Comparison of ENCODE assay signal across 8 cellular contexts in the genomic region with DNA sequence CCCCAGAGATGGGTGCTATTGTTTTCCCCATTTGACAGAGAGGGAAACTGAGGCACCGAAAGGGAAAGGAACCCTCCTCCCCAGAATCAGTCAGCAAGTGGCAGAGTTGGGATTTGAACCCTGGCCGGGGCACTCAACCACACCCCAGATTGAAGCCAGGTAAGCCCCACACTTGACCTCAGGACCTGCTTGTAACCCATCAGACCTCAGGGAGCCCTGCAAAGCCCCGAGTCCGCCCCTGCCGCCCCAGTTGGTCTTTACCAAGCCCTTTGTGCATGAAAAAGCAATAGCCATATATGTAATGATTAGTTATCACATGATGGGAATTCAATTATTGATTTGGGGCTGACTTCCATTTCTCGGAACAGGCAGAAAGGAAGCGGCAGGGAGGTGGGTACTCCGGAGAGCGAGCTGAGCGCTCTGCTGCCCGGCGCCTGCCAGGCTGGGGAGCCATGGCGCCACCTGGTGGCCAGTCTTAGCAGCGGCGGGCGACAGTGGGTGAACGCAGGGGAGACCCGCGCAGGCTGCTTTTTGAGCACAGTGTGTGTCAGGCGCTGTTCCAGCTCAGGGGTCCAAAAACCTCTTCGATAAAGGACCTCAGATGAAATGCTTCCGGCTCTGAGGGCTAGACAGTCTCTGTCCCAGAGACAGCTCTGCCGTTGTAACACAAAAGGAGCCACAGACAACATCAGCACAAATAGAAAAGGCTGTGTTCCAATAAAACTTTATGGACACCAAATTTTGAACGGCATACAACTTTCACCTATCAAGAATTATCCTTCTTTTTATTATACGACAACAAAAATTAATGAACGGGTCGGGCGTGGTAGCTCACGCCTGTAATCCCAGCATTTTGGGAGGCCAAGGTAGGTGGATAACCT.
DNase-seq lines count a peak whose midpoint lies in the region; ATAC-seq and TF ChIP-seq lines count a peak whose summit lies in the region.

No MANE protein-coding gene starts in this region.

- H3K9me3 Mint-ChIP-seq in chondrocyte (ENCODE audit: low read depth): no peaks in the 10 kb centered on the region

- no peaks in the 10 kb centered on the region for H3K36me3 ChIP-seq in left lung

- H3K9me3 ChIP-seq in left lung: no peaks in the 10 kb centered on the region

- H3K27ac ChIP-seq in left lung: no peak overlapping the region

- intact Hi-C loops in left lung (cut with DNase I): loop anchor here in 1 of 2 donors (5.0 kb wide), 1 partner anchor 312 kb away; no protein-coding TSS in a partner anchor

- H3K4me3 ChIP-seq in left lung: no peak overlapping the region

- H3K4me3 Mint-ChIP-seq in chondrocyte (ENCODE audit: unreplicated experiment): no peak overlapping the region

- TF ChIP-seq CTCF in chondrocyte (IDR thresholded peaks at IDR 0.05): peak; percentile 99
- TF ChIP-seq CTCF in left lung (IDR thresholded peaks at IDR 0.05): peak; percentile 97 to 98

- no peak overlapping the region for H3K27ac Mint-ChIP-seq in chondrocyte (ENCODE audit: unreplicated experiment)

- peaks cover 0 to 35% of the 10 kb centered on the region in 2 donors for H3K27me3 ChIP-seq in left lung

- no peaks in the 10 kb centered on the region for H3K36me3 Mint-ChIP-seq in chondrocyte (ENCODE audit: low read depth)

- peak; percentile 29 for DNase-seq in NK-92 treated with Interleukin-12 subunit alpha and Interleukin-12 subunit beta, amount 100 ng/mL, for 24 hours (lab: John Stamatoyannopoulos, UW)
- no peak for DNase-seq in NK-92 (lab: John Stamatoyannopoulos, UW; ENCODE audit: unreplicated experiment)
- DNase-seq in NCI-H2171 (lab: John Stamatoyannopoulos, UW): peak; percentile 47
- DNase-seq in activated CD4-positive, alpha-beta T cell treated with anti-CD3 and anti-CD28 coated beads for 4 hours: peak; percentile 68 to 81
- no peak for DNase-seq in chondrocyte (ENCODE audit: low spot score)
- DNase-seq in left lung: peak; percentile 56 to 94
- DNase-seq in stimulated activated CD4-positive, alpha-beta T cell treated with anti-CD3 and anti-CD28 coated beads, Interleukin-4, amount 100 ng/mL, for 48 hours (ENCODE audit: low read depth in 2 of 2): peak; percentile 68 to 83

- H3K4me1 ChIP-seq in left lung: peaks cover 0 to 4% of the 10 kb centered on the region in 2 donors

- no peaks in the 10 kb centered on the region for H3K4me1 Mint-ChIP-seq in chondrocyte (ENCODE audit: low read depth)

- ATAC-seq in left lung (peak; percentile 98), GM21390 (IDR thresholded peaks at IDR 0.05; ENCODE audit: unreplicated experiment) (no peak)

- H3K27me3 Mint-ChIP-seq in chondrocyte (ENCODE audit: low read depth): peaks cover 16% of the 10 kb centered on the region

Comparison
In these comparisons a context has a peak if more than half of its experiments do, and no peak if none do; other contexts are left out.
1. DNase-seq: peak in NK-92 treated with Interleukin-12 subunit alpha and Interleukin-12 subunit beta, amount 100 ng/mL, for 24 hours (single experiment), NCI-H2171 (single experiment), activated CD4-positive, alpha-beta T cell treated with anti-CD3 and anti-CD28 coated beads for 4 hours (2 of 2), left lung (2 of 2) and stimulated activated CD4-positive, alpha-beta T cell treated with anti-CD3 and anti-CD28 coated beads, Interleukin-4, amount 100 ng/mL, for 48 hours (2 of 2); none in NK-92 (single experiment) and chondrocyte (single experiment).